ENCODE assay signal across 8 cellular contexts in the genomic region with DNA sequence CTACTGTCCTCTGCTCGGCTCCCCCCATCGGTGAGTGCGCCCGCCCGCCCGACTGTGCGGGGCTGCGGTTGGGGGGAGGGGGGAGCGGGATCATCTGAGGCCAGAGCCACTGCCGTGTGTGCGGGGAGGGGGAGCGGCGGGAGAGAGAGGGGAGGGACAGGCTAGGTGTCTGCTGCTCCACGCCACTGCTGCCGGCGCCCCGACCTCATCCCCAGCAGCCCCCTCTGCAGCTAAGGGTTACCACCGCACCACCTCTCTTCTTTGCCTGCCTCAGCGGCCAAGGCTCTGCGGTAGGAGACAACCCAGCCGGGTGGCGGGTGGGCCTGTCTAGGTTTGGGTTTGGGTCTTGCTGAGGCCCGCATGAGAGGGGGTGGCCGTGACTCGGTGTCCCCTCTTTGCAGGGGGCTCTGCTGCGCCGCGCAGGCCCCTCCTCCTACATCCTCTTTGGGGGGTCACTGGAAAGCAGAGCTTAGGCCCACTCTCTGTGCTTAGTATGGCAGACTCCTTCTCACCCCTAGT. TPM values are rescaled to one million over a fixed set of nuclear protein-coding genes. Genes with fewer than 3 reads are reported as not detected.
DNase-seq lines count a peak whose midpoint lies in the region; ATAC-seq, FAIRE-seq and TF ChIP-seq lines count a peak whose summit lies in the region.

No MANE protein-coding gene starts in this region.

- CTCF ChIA-PET in PC-3 (lab: Charles Lee), result no interaction called here

- peaks cover 59% of the 10 kb centered on the region for H3K4me1 Mint-ChIP-seq in brain

- TF ChIP-seq CTCF in PC-3 (conservative IDR thresholded peaks at IDR 0.05; ENCODE audit: low read depth, low read length), result no peak
- no peak for TF ChIP-seq CTCF in brain (conservative IDR thresholded peaks at IDR 0.05)

- H3K36me3 Mint-ChIP-seq in brain, result no peaks in the 10 kb centered on the region

- H3K4me2 ChIP-seq in PC-3 (ENCODE audit: low read length), result peak overlapping the region; percentile 93

- H3K4me1 ChIP-seq in PC-3 (ENCODE audit: insufficient read depth, low read length), result peaks cover 41% of the 10 kb centered on the region

- H3K9me3 Mint-ChIP-seq in brain, result no peaks in the 10 kb centered on the region

- peak overlapping the region; percentile 88 to 95 (median 90) for H3K4me3 Mint-ChIP-seq in brain

- H3K79me2 ChIP-seq in PC-3 (ENCODE audit: low read length), result peaks cover 94% of the 10 kb centered on the region

- peak overlapping the region; percentile 56 for H2AFZ ChIP-seq in PC-3 (ENCODE audit: low read length)

- H3K27ac ChIP-seq in PC-3 (ENCODE audit: low read length), result no peak overlapping the region

- DNase-seq in GM19239 (ENCODE audit: insufficient read length, low spot score) (no peak), PC-3 (no peak), iPS-NIHi7 (ENCODE audit: extremely low spot score) (peak; percentile 35), GDM1 (lab: John Stamatoyannopoulos, UW) (no peak), DMS114 treated with DMSO at 0.1 percent for 48 hours (lab: John Stamatoyannopoulos, UW; ENCODE audit: unreplicated experiment) (no peak)
- DNase-seq in stimulated activated CD4-positive, alpha-beta T cell treated with anti-CD3 and anti-CD28 coated beads, Interleukin-4, amount 100 ng/mL, for 24 hours, result peak; percentile 10

- peak; percentile 60 for FAIRE-seq in GM19239 (lab: Jason Lieb, UNC)

- TSS peak; percentile 71 for BruUV-seq in PC-3 (replicated peaks; lab: Mats Ljungman, UMichigan)

- peak overlapping the region; percentile 81 for H3K9ac ChIP-seq in PC-3 (ENCODE audit: low read length)

- no peak for ATAC-seq in PC-3
- ATAC-seq in HG03139 (IDR thresholded peaks at IDR 0.05; ENCODE audit: unreplicated experiment), result no peak

- H3K27me3 Mint-ChIP-seq in brain, result peaks cover 74% of the 10 kb centered on the region

- POLR2A ChIA-PET in PC-3 (lab: Charles Lee; ENCODE audit: unreplicated experiment), result no interaction called here

- peak overlapping the region; percentile 91 for H3K4me3 ChIP-seq in PC-3 (ENCODE audit: low read length)

- no peaks in the 10 kb centered on the region for H3K9me3 ChIP-seq in PC-3 (ENCODE audit: low read length)

- no peaks in the 10 kb centered on the region for H3K36me3 ChIP-seq in PC-3 (ENCODE audit: low read depth, low read length)

- H3K27ac Mint-ChIP-seq in brain, result peak overlapping the region in 3 of 5 experiments; percentile 57 to 91 (median 87)

- no peaks in the 10 kb centered on the region for H3K27me3 ChIP-seq in PC-3 (ENCODE audit: low read length)

- no peaks in the 10 kb centered on the region for H3F3A ChIP-seq in PC-3 (ENCODE audit: low read length, unreplicated experiment)

- no peaks in the 10 kb centered on the region for H3K9me2 ChIP-seq in PC-3 (replicated peaks; ENCODE audit: low read length)

- H4K20me1 ChIP-seq in PC-3 (ENCODE audit: low read length), result peaks cover 17% of the 10 kb centered on the region

- intact Hi-C loops in PC-3 (cut with micrococcal nuclease), result no loop called here

RNA-seq across cellular contexts. Expression of gene PURA, which starts 0.7 kb away (rescaled TPM):
- total RNA-seq in PC-3 (2014; rRNA removed), result 7.3 and 8.5 TPM in 2 replicates
- 3.5 TPM for polyA plus RNA-seq in brain (ENCODE audit: insufficient read depth, low read depth, low replicate concordance)

RNA-seq across cellular contexts. Expression of gene IGIP, which starts 12.5 kb away (rescaled TPM):
- total RNA-seq in PC-3 (2014; rRNA removed), result 1.3 and 2.1 TPM in 2 replicates
- polyA plus RNA-seq in brain (ENCODE audit: insufficient read depth, low read depth, low replicate concordance), result 3.7 TPM

Comparison
In these comparisons a context has a peak if more than half of its experiments do, and no peak if none do; other contexts are left out.
1. DNase-seq: peak in iPS-NIHi7 (single experiment) and stimulated activated CD4-positive, alpha-beta T cell treated with anti-CD3 and anti-CD28 coated beads, Interleukin-4, amount 100 ng/mL, for 24 hours (single experiment); none in GM19239 (single experiment), PC-3 (single experiment), GDM1 (single experiment) and DMS114 treated with DMSO at 0.1 percent for 48 hours (single experiment).